1 cellular context compared by ENCODE assay signal in the genomic region with DNA sequence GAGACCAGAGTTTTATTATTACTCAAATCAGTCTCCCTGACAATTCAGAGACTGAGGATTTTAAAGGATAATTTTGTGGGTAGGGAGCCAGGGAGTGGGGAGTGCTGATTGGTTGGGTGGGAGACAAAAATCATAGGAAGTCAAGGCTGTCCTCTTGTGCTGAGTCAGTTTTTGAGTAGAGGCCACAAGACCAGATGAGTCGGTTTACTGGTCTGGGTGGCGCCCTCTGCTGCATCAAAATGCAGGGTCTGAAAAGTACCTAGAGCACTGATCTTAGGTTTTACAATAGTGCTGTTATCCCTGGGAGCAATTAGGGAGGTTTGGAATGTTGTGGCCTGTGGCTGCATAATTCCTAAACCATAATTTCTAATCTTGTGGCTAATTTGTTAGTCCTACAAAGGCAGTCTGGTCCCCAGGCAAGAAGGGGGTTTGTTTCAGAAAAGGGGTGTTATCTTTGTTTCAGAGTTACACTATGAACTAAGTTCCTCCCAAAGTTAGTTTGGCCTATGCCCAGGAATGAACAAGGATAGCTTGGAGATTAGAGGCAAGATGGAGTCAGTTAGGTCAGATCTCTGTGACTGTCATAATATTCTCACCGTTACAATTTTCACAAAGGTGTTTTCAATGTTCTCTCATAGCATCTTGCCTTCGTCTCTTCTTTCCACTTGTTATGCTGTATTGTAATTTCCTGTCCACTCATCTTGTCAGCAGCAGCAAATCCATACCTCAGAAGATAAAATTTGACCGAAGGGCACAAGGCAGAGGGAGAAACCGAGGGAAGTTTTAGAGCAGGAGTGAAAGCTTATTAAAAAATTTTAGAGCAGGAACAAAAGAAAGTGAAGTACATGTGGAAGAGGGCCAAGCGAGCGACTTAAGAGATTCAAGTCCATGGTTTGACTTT.
TF ChIP-seq lines count a peak whose summit lies in the region.

No MANE protein-coding gene starts in this region.

TF ChIP-seq in GM23338, 12 proteins besides CTCF, POLR2A, EP300 and RAD21 (continued from another document):
- TF ChIP-seq, protein P1, sequence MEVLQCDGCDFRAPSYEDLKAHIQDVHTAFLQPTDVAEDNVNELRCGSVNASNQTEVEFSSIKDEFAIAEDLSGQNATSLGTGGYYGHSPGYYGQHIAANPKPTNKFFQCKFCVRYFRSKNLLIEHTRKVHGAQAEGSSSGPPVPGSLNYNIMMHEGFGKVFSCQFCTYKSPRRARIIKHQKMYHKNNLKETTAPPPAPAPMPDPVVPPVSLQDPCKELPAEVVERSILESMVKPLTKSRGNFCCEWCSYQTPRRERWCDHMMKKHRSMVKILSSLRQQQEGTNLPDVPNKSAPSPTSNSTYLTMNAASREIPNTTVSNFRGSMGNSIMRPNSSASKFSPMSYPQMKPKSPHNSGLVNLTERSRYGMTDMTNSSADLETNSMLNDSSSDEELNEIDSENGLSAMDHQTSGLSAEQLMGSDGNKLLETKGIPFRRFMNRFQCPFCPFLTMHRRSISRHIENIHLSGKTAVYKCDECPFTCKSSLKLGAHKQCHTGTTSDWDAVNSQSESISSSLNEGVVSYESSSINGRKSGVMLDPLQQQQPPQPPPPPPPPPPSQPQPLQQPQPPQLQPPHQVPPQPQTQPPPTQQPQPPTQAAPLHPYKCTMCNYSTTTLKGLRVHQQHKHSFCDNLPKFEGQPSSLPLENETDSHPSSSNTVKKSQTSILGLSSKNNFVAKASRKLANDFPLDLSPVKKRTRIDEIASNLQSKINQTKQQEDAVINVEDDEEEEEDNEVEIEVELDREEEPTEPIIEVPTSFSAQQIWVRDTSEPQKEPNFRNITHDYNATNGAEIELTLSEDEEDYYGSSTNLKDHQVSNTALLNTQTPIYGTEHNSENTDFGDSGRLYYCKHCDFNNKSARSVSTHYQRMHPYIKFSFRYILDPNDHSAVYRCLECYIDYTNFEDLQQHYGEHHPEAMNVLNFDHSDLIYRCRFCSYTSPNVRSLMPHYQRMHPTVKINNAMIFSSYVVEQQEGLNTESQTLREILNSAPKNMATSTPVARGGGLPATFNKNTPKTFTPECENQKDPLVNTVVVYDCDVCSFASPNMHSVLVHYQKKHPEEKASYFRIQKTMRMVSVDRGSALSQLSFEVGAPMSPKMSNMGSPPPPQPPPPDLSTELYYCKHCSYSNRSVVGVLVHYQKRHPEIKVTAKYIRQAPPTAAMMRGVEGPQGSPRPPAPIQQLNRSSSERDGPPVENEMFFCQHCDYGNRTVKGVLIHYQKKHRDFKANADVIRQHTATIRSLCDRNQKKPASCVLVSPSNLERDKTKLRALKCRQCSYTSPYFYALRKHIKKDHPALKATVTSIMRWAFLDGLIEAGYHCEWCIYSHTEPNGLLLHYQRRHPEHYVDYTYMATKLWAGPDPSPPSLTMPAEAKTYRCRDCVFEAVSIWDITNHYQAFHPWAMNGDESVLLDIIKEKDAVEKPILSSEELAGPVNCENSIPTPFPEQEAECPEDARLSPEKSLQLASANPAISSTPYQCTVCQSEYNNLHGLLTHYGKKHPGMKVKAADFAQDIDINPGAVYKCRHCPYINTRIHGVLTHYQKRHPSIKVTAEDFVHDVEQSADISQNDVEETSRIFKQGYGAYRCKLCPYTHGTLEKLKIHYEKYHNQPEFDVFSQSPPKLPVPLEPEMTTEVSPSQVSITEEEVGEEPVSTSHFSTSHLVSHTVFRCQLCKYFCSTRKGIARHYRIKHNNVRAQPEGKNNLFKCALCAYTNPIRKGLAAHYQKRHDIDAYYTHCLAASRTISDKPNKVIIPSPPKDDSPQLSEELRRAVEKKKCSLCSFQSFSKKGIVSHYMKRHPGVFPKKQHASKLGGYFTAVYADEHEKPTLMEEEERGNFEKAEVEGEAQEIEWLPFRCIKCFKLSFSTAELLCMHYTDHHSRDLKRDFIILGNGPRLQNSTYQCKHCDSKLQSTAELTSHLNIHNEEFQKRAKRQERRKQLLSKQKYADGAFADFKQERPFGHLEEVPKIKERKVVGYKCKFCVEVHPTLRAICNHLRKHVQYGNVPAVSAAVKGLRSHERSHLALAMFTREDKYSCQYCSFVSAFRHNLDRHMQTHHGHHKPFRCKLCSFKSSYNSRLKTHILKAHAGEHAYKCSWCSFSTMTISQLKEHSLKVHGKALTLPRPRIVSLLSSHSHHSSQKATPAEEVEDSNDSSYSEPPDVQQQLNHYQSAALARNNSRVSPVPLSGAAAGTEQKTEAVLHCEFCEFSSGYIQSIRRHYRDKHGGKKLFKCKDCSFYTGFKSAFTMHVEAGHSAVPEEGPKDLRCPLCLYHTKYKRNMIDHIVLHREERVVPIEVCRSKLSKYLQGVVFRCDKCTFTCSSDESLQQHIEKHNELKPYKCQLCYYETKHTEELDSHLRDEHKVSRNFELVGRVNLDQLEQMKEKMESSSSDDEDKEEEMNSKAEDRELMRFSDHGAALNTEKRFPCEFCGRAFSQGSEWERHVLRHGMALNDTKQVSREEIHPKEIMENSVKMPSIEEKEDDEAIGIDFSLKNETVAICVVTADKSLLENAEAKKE (CRISPR knock-in tag; IDR thresholded peaks at IDR 0.05) = no peak
- TF ChIP-seq EZH2 (IDR thresholded peaks at IDR 0.05; ENCODE audit: low read depth, unreplicated experiment) = no peak
- TF ChIP-seq ZNF114 (CRISPR knock-in tag; IDR thresholded peaks at IDR 0.05) = no peak
- TF ChIP-seq, protein P2, sequence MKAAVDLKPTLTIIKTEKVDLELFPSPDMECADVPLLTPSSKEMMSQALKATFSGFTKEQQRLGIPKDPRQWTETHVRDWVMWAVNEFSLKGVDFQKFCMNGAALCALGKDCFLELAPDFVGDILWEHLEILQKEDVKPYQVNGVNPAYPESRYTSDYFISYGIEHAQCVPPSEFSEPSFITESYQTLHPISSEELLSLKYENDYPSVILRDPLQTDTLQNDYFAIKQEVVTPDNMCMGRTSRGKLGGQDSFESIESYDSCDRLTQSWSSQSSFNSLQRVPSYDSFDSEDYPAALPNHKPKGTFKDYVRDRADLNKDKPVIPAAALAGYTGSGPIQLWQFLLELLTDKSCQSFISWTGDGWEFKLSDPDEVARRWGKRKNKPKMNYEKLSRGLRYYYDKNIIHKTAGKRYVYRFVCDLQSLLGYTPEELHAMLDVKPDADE (IDR thresholded peaks at IDR 0.05) = no peak
- TF ChIP-seq CREB1 (CRISPR knock-in tag; IDR thresholded peaks at IDR 0.05; ENCODE audit: low read depth) = no peak
- TF ChIP-seq STAT1 (IDR thresholded peaks at IDR 0.05; ENCODE audit: unreplicated experiment) = no peak
